Comparison of ENCODE assay signal across 9 cellular contexts in the genomic region with DNA sequence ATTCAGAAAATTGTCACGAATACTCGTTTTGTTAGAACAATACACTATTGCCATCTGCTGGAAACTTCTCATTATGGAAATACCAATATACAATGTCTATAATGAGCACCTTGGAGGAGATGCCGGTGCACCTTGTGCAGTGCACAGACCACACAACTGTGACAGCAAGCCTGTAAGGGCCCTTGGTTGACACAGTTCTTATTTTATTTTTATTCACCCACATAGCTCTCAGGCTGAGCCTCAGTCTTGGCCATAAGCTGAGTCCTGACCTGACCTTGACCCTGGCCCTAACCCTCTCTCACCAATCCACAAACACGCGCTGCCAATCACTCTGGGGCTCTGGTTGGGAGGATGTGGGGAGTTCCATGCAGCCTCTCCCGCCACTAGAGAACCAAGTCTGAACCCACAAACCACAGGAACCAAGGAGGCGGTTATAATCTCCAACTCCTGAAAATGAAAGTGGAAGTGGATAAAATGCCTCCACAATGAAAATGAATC. TPM values are rescaled to one million over a fixed set of nuclear protein-coding genes. Genes with fewer than 3 reads are reported as not detected.
DNase-seq lines count a peak whose midpoint lies in the region; ATAC-seq and TF ChIP-seq lines count a peak whose summit lies in the region.
"Had no signal": no experiment of that assay in that cellular context is flagged by ENCODE, and none has a peak within 500 bp of the region (broad histone marks: within the 10 kb centered on the region; RNA-seq: fewer than 3 reads in every experiment).

No MANE protein-coding gene starts in this region.

- no peak overlapping the region for H3K4me3 ChIP-seq in Panc1 (ENCODE audit: low read depth in 2 of 2, low read length in 2 of 2)
- no peak overlapping the region for H3K4me3 ChIP-seq in astrocyte of the spinal cord (ENCODE audit: low read depth, low read length)
- H3K4me3 ChIP-seq: lower lobe of right lung had no signal

- in situ Hi-C loops in Panc1 (cut with HindIII; ENCODE audit: low pct_unique_long_range_greater_than_20kb, low sequenced_read_pairs), result no loop called here
- in situ Hi-C loops in astrocyte of the spinal cord (cut with HindIII; ENCODE audit: low sequenced_read_pairs), result no loop called here

- no peaks in the 10 kb centered on the region for H3K4me1 ChIP-seq in Panc1 (ENCODE audit: control insufficient read depth, insufficient read depth, low read length)
- H3K4me1 ChIP-seq: lower lobe of right lung had no signal

- H3K27ac ChIP-seq in Panc1 (ENCODE audit: low read length), result no peak overlapping the region
- H3K27ac ChIP-seq: lower lobe of right lung had no signal

- peak; percentile 44 for ATAC-seq in GM19351 (IDR thresholded peaks at IDR 0.05; ENCODE audit: unreplicated experiment)
- ATAC-seq in Panc1, result no peak
- no peak for ATAC-seq in HG02870 (IDR thresholded peaks at IDR 0.05; ENCODE audit: unreplicated experiment)
- no peak for ATAC-seq in GM18907 (IDR thresholded peaks at IDR 0.05; ENCODE audit: unreplicated experiment)
- ATAC-seq in HG03280 (IDR thresholded peaks at IDR 0.05; ENCODE audit: unreplicated experiment), result no peak

- intact Hi-C loops in Panc1 (cut with micrococcal nuclease; ENCODE audit: unreplicated experiment), result no loop called here

- TF ChIP-seq CTCF in Panc1 (IDR thresholded peaks at IDR 0.05), result peak; percentile 29
- peak; percentile 15 for TF ChIP-seq CTCF in astrocyte of the spinal cord (IDR thresholded peaks at IDR 0.05; ENCODE audit: low read depth, low read length)

- no peak for DNase-seq in Panc1 (ENCODE audit: low read depth, low spot score)
- DNase-seq in astrocyte of the spinal cord (ENCODE audit: low read depth, low spot score), result peak; percentile 34
- DNase-seq in stimulated activated CD4-positive, alpha-beta T cell treated with anti-CD3 and anti-CD28 coated beads, TNF-alpha, amount 100 ng/mL, for 48 hours (ENCODE audit: low read depth in 3 of 3), result peak in 2 of 3 donors; percentile 8 to 17
- DNase-seq: lower lobe of right lung had no signal

- POLR2A ChIA-PET in Panc1 (lab: Charles Lee), result no interaction called here

- no TSS peak for BruUV-seq in Panc1 (replicated peaks; lab: Mats Ljungman, UMichigan)

- H3K36me3 ChIP-seq in Panc1 (ENCODE audit: control insufficient read depth, insufficient read depth, low read length), result no peaks in the 10 kb centered on the region
- H3K36me3 ChIP-seq: lower lobe of right lung had no signal

- no peaks in the 10 kb centered on the region for H3K27me3 ChIP-seq in Panc1 (ENCODE audit: control insufficient read depth, insufficient read depth, low read length)

- CTCF ChIA-PET in Panc1 (lab: Charles Lee), result no interaction called here

- no peaks in the 10 kb centered on the region; the same call in 1 of the 2 replicates for H3K9me3 ChIP-seq in Panc1 (ENCODE audit: control insufficient read depth, insufficient read depth, low read depth, low read length)
- H3K9me3 ChIP-seq: lower lobe of right lung had no signal

RNA-seq across cellular contexts. Expression of gene AIPL1, which starts 7.6 kb away (rescaled TPM):
- total RNA-seq in Panc1 (2021; ENCODE audit: unreplicated experiment), result not detected
- polyA plus RNA-seq in Panc1 (2012; ENCODE audit: insufficient read length), result not detected
- total RNA-seq: lower lobe of right lung, urinary bladder had no signal
- polyA plus RNA-seq: urinary bladder had no signal

RNA-seq across cellular contexts. Expression of gene PIMREG, which starts 16.9 kb away (rescaled TPM):
- total RNA-seq in Panc1 (2021; ENCODE audit: unreplicated experiment), result 41.2 TPM
- 25.9 TPM for polyA plus RNA-seq in Panc1 (2012; ENCODE audit: insufficient read length)
